ENCODE assay signal across 9 cellular contexts in the genomic region with DNA sequence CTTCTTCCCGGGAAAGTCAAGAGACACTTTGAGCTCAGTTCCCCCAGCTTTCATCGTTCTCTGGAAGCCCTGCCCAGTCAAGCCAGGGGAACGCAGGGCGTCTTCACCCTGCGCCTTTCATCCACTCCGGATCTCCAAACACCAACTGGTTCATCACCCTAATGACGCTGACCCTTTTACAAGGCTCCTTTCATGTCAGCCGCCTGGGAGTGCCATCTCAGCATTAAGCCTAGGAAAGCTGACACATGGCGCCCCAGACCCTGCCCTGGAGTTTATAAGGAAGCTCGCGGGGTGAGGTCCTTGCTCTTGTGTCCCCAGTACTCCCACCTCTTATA. TPM values are rescaled to one million over a fixed set of nuclear protein-coding genes. Genes with fewer than 3 reads are reported as not detected.
DNase-seq lines count a peak whose midpoint lies in the region; ATAC-seq, FAIRE-seq and TF ChIP-seq lines count a peak whose summit lies in the region.
"Had no signal": no experiment of that assay in that cellular context is flagged by ENCODE, and none has a peak within 500 bp of the region (broad histone marks: within the 10 kb centered on the region; RNA-seq: fewer than 3 reads in every experiment).

No MANE protein-coding gene starts in this region.

- H3K27me3 Mint-ChIP-seq in activated B cell treated with CpG ODN at 0.5 μM for 24 hours = no peaks in the 10 kb centered on the region
- H3K27me3 Mint-ChIP-seq in glutamatergic neuron (ENCODE audit: unreplicated experiment) = peaks cover 7% of the 10 kb centered on the region

- no peak for TF ChIP-seq CTCF in A549 (IDR thresholded peaks at IDR 0.05)
- no peak for TF ChIP-seq CTCF in activated B cell treated with CpG ODN at 0.5 μM for 24 hours (IDR thresholded peaks at IDR 0.05)
- TF ChIP-seq CTCF in glutamatergic neuron (IDR thresholded peaks at IDR 0.05; ENCODE audit: partially characterized antibody, unreplicated experiment) = no peak
- TF ChIP-seq CTCF in spleen (IDR thresholded peaks at IDR 0.05 in 8 of 11, conservative IDR thresholded peaks at IDR 0.05 in 3 of 11) = no peak

- H3K27ac Mint-ChIP-seq in activated B cell treated with CpG ODN at 0.5 μM for 24 hours (peak overlapping the region; percentile 98), glutamatergic neuron (ENCODE audit: unreplicated experiment) (peak overlapping the region; percentile 88)

- POLR2A ChIA-PET in A549 (lab: Yijun Ruan, JAX) = interaction anchor here (0.6 to 2.3 kb wide), 23 partner anchors 9 to 502 kb away, joined by 3 to 27 read pairs (median 4); a partner anchor contains a TSS
- POLR2A ChIA-PET in activated B cell treated with CpG ODN at 0.5 μM for 24 hours (lab: Charles Lee) = interaction anchor here (0.6 to 3.1 kb wide), 34 partner anchors 9 to 1350 kb away, joined by 3 to 46 read pairs (median 4); a partner anchor contains a TSS

- no peaks in the 10 kb centered on the region for H3K27me3 ChIP-seq in spleen (replicated peaks in 1 of 7)

- peaks cover 35% of the 10 kb centered on the region for H3K36me3 Mint-ChIP-seq in activated B cell treated with CpG ODN at 0.5 μM for 24 hours (ENCODE audit: low read depth)
- H3K36me3 Mint-ChIP-seq in glutamatergic neuron (ENCODE audit: unreplicated experiment) = no peaks in the 10 kb centered on the region

- peaks cover 25% of the 10 kb centered on the region for H3K4me1 ChIP-seq in A549
- H3K4me1 ChIP-seq in spleen = peaks cover 36 to 91% (median 76%) of the 10 kb centered on the region in 6 donors

- no peaks in the 10 kb centered on the region for H3K9me3 Mint-ChIP-seq in activated B cell treated with CpG ODN at 0.5 μM for 24 hours
- peaks cover 12% of the 10 kb centered on the region for H3K9me3 Mint-ChIP-seq in glutamatergic neuron (ENCODE audit: unreplicated experiment)

- H3K4me3 ChIP-seq in A549 (peak overlapping the region; percentile 72), spleen (peak overlapping the region; percentile 75 to 98 (median 92))

- H3K4me2 ChIP-seq in A549 = peak overlapping the region; percentile 84

- WGBS in A549 (ENCODE audit: missing lambda C conversion rate) = 23% methylated on average over 11 of the region's 11 CpGs
- WGBS in spleen, 5 donors = 8 to 12% (median 9%) methylated on average over 11 of the region's 11 CpGs

- intact Hi-C loops in activated B cell treated with CpG ODN at 0.5 μM for 24 hours (cut with micrococcal nuclease) (loop anchor here (1.0 to 10.0 kb wide), 7 partner anchors 22 to 267 kb away; a partner anchor contains a TSS), spleen (cut with DNase I; ENCODE audit: low total_unique reads) (loop anchor here (10.0 kb wide), 1 partner anchor 53 kb away; a partner anchor contains a TSS)

- ATAC-seq in A549 = no peak; a peak in 1 of 6 replicates
- ATAC-seq in GM19438 (IDR thresholded peaks at IDR 0.05; ENCODE audit: low read depth, unreplicated experiment) = peak; percentile 6
- ATAC-seq in activated B cell treated with CpG ODN at 0.5 μM for 24 hours (ENCODE audit: low read depth) = peak; percentile 1

- DNase-seq in A549 (ENCODE audit: low read depth in 1 of 2, low spot score in 1 of 2) = no peak
- DNase-seq in activated B cell treated with CpG ODN at 0.5 μM for 24 hours = no peak
- no peak for DNase-seq in glutamatergic neuron
- peak; percentile 72 for DNase-seq in spleen
- no peak for DNase-seq in OCI-M1 (lab: John Stamatoyannopoulos, UW)
- DNase-seq in hypothalamus (lab: John Stamatoyannopoulos, UW) = no peak
- no peak for DNase-seq in SKM-1 treated with dmso at 0.1 percent for 144 hours (lab: John Stamatoyannopoulos, UW; ENCODE audit: unreplicated experiment)

- peaks cover 64% of the 10 kb centered on the region for H3K4me1 Mint-ChIP-seq in activated B cell treated with CpG ODN at 0.5 μM for 24 hours
- peaks cover 24% of the 10 kb centered on the region for H3K4me1 Mint-ChIP-seq in glutamatergic neuron (ENCODE audit: low read depth, unreplicated experiment)

- peaks cover 0 to 31% (median 11%) of the 10 kb centered on the region in 6 donors for H3K36me3 ChIP-seq in spleen

- no peaks in the 10 kb centered on the region for H3K9me3 ChIP-seq in A549
- H3K9me3 ChIP-seq in spleen = no peaks in the 10 kb centered on the region

- peak overlapping the region; percentile 93 to 94 for H3K27ac ChIP-seq in A549
- peak overlapping the region; percentile 89 to 96 (median 94) for H3K27ac ChIP-seq in spleen

- no peak for TF ChIP-seq RAD21 in A549 (conservative IDR thresholded peaks at IDR 0.05 in 1 of 2, IDR thresholded peaks at IDR 0.05 in 1 of 2)

- H3K4me3 Mint-ChIP-seq in activated B cell treated with CpG ODN at 0.5 μM for 24 hours (peak overlapping the region; percentile 100), glutamatergic neuron (ENCODE audit: unreplicated experiment) (peak overlapping the region; percentile 95)

- no peak for FAIRE-seq in A549 (lab: Jason Lieb, UNC)
- FAIRE-seq: islet of Langerhans had no signal

- no peak for TF ChIP-seq POLR2A in A549 (IDR thresholded peaks at IDR 0.05; ENCODE audit: low read length)
- no peak for TF ChIP-seq POLR2A in spleen (IDR thresholded peaks at IDR 0.05)

- no peak for TF ChIP-seq EP300 in A549 (IDR thresholded peaks at IDR 0.05)

- CTCF ChIA-PET in A549 (lab: Yijun Ruan, JAX) (interaction anchor here (0.6 to 19.4 kb wide), 15 partner anchors 8 to 120 kb away, joined by 3 to 658 read pairs (median 8); a partner anchor contains a TSS), activated B cell treated with CpG ODN at 0.5 μM for 24 hours (lab: Charles Lee) (interaction anchor here (0.6 to 2.1 kb wide), 11 partner anchors 11 to 163 kb away, joined by 3 to 7 read pairs (median 4); a partner anchor contains a TSS)

TF ChIP-seq in A549, 52 proteins besides CTCF, POLR2A, EP300 and RAD21:
- TF ChIP-seq NFE2L2 (conservative IDR thresholded peaks at IDR 0.05; ENCODE audit: low read length) (no peak), MAFK (IDR thresholded peaks at IDR 0.05; ENCODE audit: partially characterized antibody) (peak; percentile 73)
TF ChIP-seq in A549: peak in this region for 1.

RNA-seq across cellular contexts. Expression of a gene that starts 0.6 kb away (rescaled TPM):
- polyA plus RNA-seq in A549 (2011; rRNA removed) = 95.3 and 116 TPM in 2 replicates
- polyA plus RNA-seq in A549 (2012; cell fraction: cytosol; rRNA removed) = 48.6 and 54.5 TPM in 2 replicates
- 18.1 and 33.8 TPM in 2 replicates for polyA plus RNA-seq in A549 (2012; cell fraction: nucleus; rRNA removed)
- polyA plus RNA-seq in A549 (2017; fragmentation: RNase III; extraction: RNeasy Plus Mini Kit Qiagen cat#74134 plus additional on column Dnase treatment) = 140 to 161 TPM (median 148 TPM) in 3 replicates
- 71.3 and 71.5 TPM in 2 replicates for polyA minus RNA-seq in A549 (2011; rRNA and poly(A)+ RNA removed)
- 130 and 152 TPM in 2 replicates for total RNA-seq in activated B cell treated with CpG ODN at 0.5 μM for 24 hours
- total RNA-seq in glutamatergic neuron (ENCODE audit: unreplicated experiment) = 124 TPM
- 100 to 1,000 TPM in 1 of 7 donors, 10 to 100 TPM in 6; 60.6 to 108 (median 90.4) TPM for total RNA-seq in spleen
- 10 to 100 TPM; 68.5 to 75.7 (median 71.6) TPM for polyA plus RNA-seq in spleen

RNA-seq across cellular contexts. Expression of a gene that starts 2.1 kb away (rescaled TPM):
- polyA plus RNA-seq in A549 (2011; rRNA removed) (52.2 and 54.3 TPM in 2 replicates), A549 (2017; fragmentation: RNase III; extraction: RNeasy Plus Mini Kit Qiagen cat#74134 plus additional on column Dnase treatment) (44.1 to 48.0 TPM (median 45.2 TPM) in 3 replicates), spleen (10 to 100 TPM; 11.3 to 20.3 (median 12.4) TPM)
- polyA plus RNA-seq in A549 (2012; cell fraction: cytosol; rRNA removed) = 65.0 and 77.2 TPM in 2 replicates
- 46.1 and 47.2 TPM in 2 replicates for polyA plus RNA-seq in A549 (2012; cell fraction: nucleus; rRNA removed)
- 37.4 and 42.0 TPM in 2 replicates for polyA minus RNA-seq in A549 (2011; rRNA and poly(A)+ RNA removed)
- total RNA-seq in activated B cell treated with CpG ODN at 0.5 μM for 24 hours (23.9 and 25.8 TPM in 2 replicates), glutamatergic neuron (ENCODE audit: unreplicated experiment) (88.8 TPM), spleen (10 to 100 TPM; 20.7 to 38.8 (median 25.2) TPM)

RNA-seq across cellular contexts. Expression of a gene that starts 32.6 kb away (rescaled TPM):
- 1.0 and 1.4 TPM in 2 replicates for polyA plus RNA-seq in A549 (2011; rRNA removed)
- 0.56 and 0.87 TPM in 2 replicates for polyA plus RNA-seq in A549 (2012; cell fraction: cytosol; rRNA removed)
- polyA plus RNA-seq in A549 (2012; cell fraction: nucleus; rRNA removed) = 1.2 and 1.4 TPM in 2 replicates
- polyA plus RNA-seq in A549 (2017; fragmentation: RNase III; extraction: RNeasy Plus Mini Kit Qiagen cat#74134 plus additional on column Dnase treatment) = 0.55 to 0.80 TPM (median 0.67 TPM) in 3 replicates
- 1.5 and 1.8 TPM in 2 replicates for polyA minus RNA-seq in A549 (2011; rRNA and poly(A)+ RNA removed)
- total RNA-seq in activated B cell treated with CpG ODN at 0.5 μM for 24 hours = 3.1 and 4.5 TPM in 2 replicates
- 2.4 TPM for total RNA-seq in glutamatergic neuron (ENCODE audit: unreplicated experiment)
- total RNA-seq in spleen = 1 to 10 TPM in 2 of 7 donors, under 1 TPM in 5; 0.43 to 1.6 (median 0.85) TPM
- polyA plus RNA-seq in spleen = under 1 TPM; 0.35 to 0.51 (median 0.43) TPM

RNA-seq across cellular contexts. Expression of a gene that starts 51.2 kb away (rescaled TPM):
- polyA plus RNA-seq in A549 (2011; rRNA removed) (38.6 and 49.8 TPM in 2 replicates), A549 (2017; fragmentation: RNase III; extraction: RNeasy Plus Mini Kit Qiagen cat#74134 plus additional on column Dnase treatment) (113 to 118 TPM (median 116 TPM) in 3 replicates), spleen (10 to 100 TPM; 22.3 to 41.6 (median 25.9) TPM)
- 42.8 and 51.2 TPM in 2 replicates for polyA plus RNA-seq in A549 (2012; cell fraction: cytosol; rRNA removed)
- 57.8 and 66.7 TPM in 2 replicates for polyA plus RNA-seq in A549 (2012; cell fraction: nucleus; rRNA removed)
- polyA minus RNA-seq in A549 (2011; rRNA and poly(A)+ RNA removed) = 133 and 161 TPM in 2 replicates
- total RNA-seq in activated B cell treated with CpG ODN at 0.5 μM for 24 hours (47.2 and 48.0 TPM in 2 replicates), glutamatergic neuron (ENCODE audit: unreplicated experiment) (51.5 TPM), spleen (10 to 100 TPM; 29.2 to 49.8 (median 44.2) TPM)

Comparison
In these comparisons a context has a peak if more than half of its experiments do, and no peak if none do; other contexts are left out.
1. ATAC-seq: peak in GM19438 (single experiment) and activated B cell treated with CpG ODN at 0.5 μM for 24 hours (single experiment); none in A549 (0 of 2).